ENCODE assay signal across 20 cellular contexts in genomic region chr6:147267658-147268057, GRCh38.
DNase-seq lines count a peak whose midpoint lies in the region; ATAC-seq and TF ChIP-seq lines count a peak whose summit lies in the region.
"Had no signal": no experiment of that assay in that cellular context is flagged by ENCODE, and none has a peak within 500 bp of the region (broad histone marks: within the 10 kb centered on the region; RNA-seq: fewer than 3 reads in every experiment).

No MANE protein-coding gene starts in this region.

- CTCF ChIA-PET in activated CD8-positive, alpha-beta T cell treated with anti-CD3 and anti-CD28 coated beads for 36 hours (lab: Charles Lee) = no interaction called here
- CTCF ChIA-PET in activated CD8-positive, alpha-beta T cell treated with anti-CD3 and anti-CD28 coated beads, Interleukin-2, amount 10 ng/mL, durations not matched to agents 7 days and 5 days (lab: Charles Lee) = no interaction called here

- H3K4me3 Mint-ChIP-seq in activated CD8-positive, alpha-beta T cell treated with anti-CD3 and anti-CD28 coated beads for 36 hours = no peak overlapping the region
- no peak overlapping the region for H3K4me3 Mint-ChIP-seq in activated CD8-positive, alpha-beta T cell treated with anti-CD3 and anti-CD28 coated beads, Interleukin-2, amount 10 ng/mL, durations not matched to agents 7 days and 5 days
- H3K4me3 Mint-ChIP-seq in natural killer cell treated with Interleukin-12 subunit alpha and Interleukin-12 subunit beta and Interleukin-15 and Interleukin-18, amount 100 ng/mL, for 72 hours = peak overlapping the region; percentile 66
- no peak overlapping the region for H3K4me3 Mint-ChIP-seq in natural killer cell
- H3K4me3 Mint-ChIP-seq in dendritic cell treated with granulocyte-macrophage colony-stimulating factor and Interleukin-4, amounts not matched to agents 40 ng/mL and 50 ng/mL, for 4 days = no peak overlapping the region
- H3K4me3 Mint-ChIP-seq in stimulated activated effector memory CD8-positive, alpha-beta T cell treated with anti-CD3 and anti-CD28 coated beads, Interleukin-12 subunit alpha, Interleukin-12 subunit beta, amount 100 ng/mL, for 72 hours = no peak overlapping the region
- H3K4me3 Mint-ChIP-seq: B cell, CD14-positive monocyte, GM23338 had no signal

- TF ChIP-seq POLR2A in GM18505 (IDR thresholded peaks at IDR 0.05; ENCODE audit: borderline replicate concordance, extremely low read depth, insufficient read depth, insufficient read length) = no peak

- peak overlapping the region; percentile 64 for H3K27ac Mint-ChIP-seq in activated CD8-positive, alpha-beta T cell treated with anti-CD3 and anti-CD28 coated beads for 36 hours
- no peak overlapping the region for H3K27ac Mint-ChIP-seq in activated CD8-positive, alpha-beta T cell treated with anti-CD3 and anti-CD28 coated beads, Interleukin-2, amount 10 ng/mL, durations not matched to agents 7 days and 5 days
- peak overlapping the region; percentile 92 to 99 for H3K27ac Mint-ChIP-seq in natural killer cell treated with Interleukin-12 subunit alpha and Interleukin-12 subunit beta and Interleukin-15 and Interleukin-18, amount 100 ng/mL, for 72 hours
- no peak overlapping the region for H3K27ac Mint-ChIP-seq in natural killer cell
- peak overlapping the region; percentile 7 for H3K27ac Mint-ChIP-seq in dendritic cell treated with granulocyte-macrophage colony-stimulating factor and Interleukin-4, amounts not matched to agents 40 ng/mL and 50 ng/mL, for 4 days
- peak overlapping the region; percentile 92 for H3K27ac Mint-ChIP-seq in stimulated activated effector memory CD8-positive, alpha-beta T cell treated with anti-CD3 and anti-CD28 coated beads, Interleukin-12 subunit alpha, Interleukin-12 subunit beta, amount 100 ng/mL, for 72 hours
- H3K27ac Mint-ChIP-seq: B cell, GM23338 had no signal

- ATAC-seq in activated CD8-positive, alpha-beta T cell treated with anti-CD3 and anti-CD28 coated beads for 36 hours = no peak
- ATAC-seq in activated CD8-positive, alpha-beta T cell treated with anti-CD3 and anti-CD28 coated beads, Interleukin-2, amount 10 ng/mL, durations not matched to agents 7 days and 5 days = no peak
- ATAC-seq in natural killer cell treated with Interleukin-12 subunit alpha and Interleukin-12 subunit beta and Interleukin-15 and Interleukin-18, amount 100 ng/mL, for 72 hours = peak in 1 of 2 donors; percentile 16
- no peak for ATAC-seq in natural killer cell
- no peak for ATAC-seq in stimulated activated effector memory CD8-positive, alpha-beta T cell treated with anti-CD3 and anti-CD28 coated beads, Interleukin-12 subunit alpha, Interleukin-12 subunit beta, amount 100 ng/mL, for 72 hours
- no peak for ATAC-seq in GM18505 (IDR thresholded peaks at IDR 0.05; ENCODE audit: unreplicated experiment)
- ATAC-seq: GM23338 had no signal

- peaks cover 14% of the 10 kb centered on the region for H3K4me1 Mint-ChIP-seq in activated CD8-positive, alpha-beta T cell treated with anti-CD3 and anti-CD28 coated beads for 36 hours (ENCODE audit: low read depth)
- no peaks in the 10 kb centered on the region for H3K4me1 Mint-ChIP-seq in activated CD8-positive, alpha-beta T cell treated with anti-CD3 and anti-CD28 coated beads, Interleukin-2, amount 10 ng/mL, durations not matched to agents 7 days and 5 days (ENCODE audit: low read depth)
- peaks cover 33 to 36% of the 10 kb centered on the region in 2 donors for H3K4me1 Mint-ChIP-seq in natural killer cell treated with Interleukin-12 subunit alpha and Interleukin-12 subunit beta and Interleukin-15 and Interleukin-18, amount 100 ng/mL, for 72 hours (ENCODE audit: low read depth in 2 of 2)
- H3K4me1 Mint-ChIP-seq in natural killer cell = peaks cover 7 to 10% of the 10 kb centered on the region in 2 donors
- H3K4me1 Mint-ChIP-seq in dendritic cell treated with granulocyte-macrophage colony-stimulating factor and Interleukin-4, amounts not matched to agents 40 ng/mL and 50 ng/mL, for 4 days (ENCODE audit: low read depth) = no peaks in the 10 kb centered on the region
- H3K4me1 Mint-ChIP-seq in stimulated activated effector memory CD8-positive, alpha-beta T cell treated with anti-CD3 and anti-CD28 coated beads, Interleukin-12 subunit alpha, Interleukin-12 subunit beta, amount 100 ng/mL, for 72 hours = peaks cover 22% of the 10 kb centered on the region
- H3K4me1 Mint-ChIP-seq: B cell, GM23338 had no signal

- POLR2A ChIA-PET in activated CD8-positive, alpha-beta T cell treated with anti-CD3 and anti-CD28 coated beads for 36 hours (lab: Charles Lee) = no interaction called here
- POLR2A ChIA-PET in activated CD8-positive, alpha-beta T cell treated with anti-CD3 and anti-CD28 coated beads, Interleukin-2, amount 10 ng/mL, durations not matched to agents 7 days and 5 days (lab: Charles Lee) = no interaction called here

- peaks cover 43% of the 10 kb centered on the region for H3K36me3 Mint-ChIP-seq in activated CD8-positive, alpha-beta T cell treated with anti-CD3 and anti-CD28 coated beads for 36 hours (ENCODE audit: low read depth)
- H3K36me3 Mint-ChIP-seq in activated CD8-positive, alpha-beta T cell treated with anti-CD3 and anti-CD28 coated beads, Interleukin-2, amount 10 ng/mL, durations not matched to agents 7 days and 5 days (ENCODE audit: low read depth) = peaks cover 38% of the 10 kb centered on the region
- H3K36me3 Mint-ChIP-seq in natural killer cell treated with Interleukin-12 subunit alpha and Interleukin-12 subunit beta and Interleukin-15 and Interleukin-18, amount 100 ng/mL, for 72 hours = peaks cover 51% of the 10 kb centered on the region
- peaks cover 37% of the 10 kb centered on the region for H3K36me3 Mint-ChIP-seq in natural killer cell
- peaks cover 70% of the 10 kb centered on the region for H3K36me3 Mint-ChIP-seq in dendritic cell treated with granulocyte-macrophage colony-stimulating factor and Interleukin-4, amounts not matched to agents 40 ng/mL and 50 ng/mL, for 4 days (ENCODE audit: low read depth)
- H3K36me3 Mint-ChIP-seq in stimulated activated effector memory CD8-positive, alpha-beta T cell treated with anti-CD3 and anti-CD28 coated beads, Interleukin-12 subunit alpha, Interleukin-12 subunit beta, amount 100 ng/mL, for 72 hours = peaks cover 86% of the 10 kb centered on the region

- intact Hi-C loops in activated CD8-positive, alpha-beta T cell treated with anti-CD3 and anti-CD28 coated beads for 36 hours (cut with micrococcal nuclease) = no loop called here
- intact Hi-C loops in natural killer cell (cut with micrococcal nuclease) (no loop called here), posterior cingulate gyrus (cut with DNase I) (no loop called here)
- intact Hi-C loops in dendritic cell treated with granulocyte-macrophage colony-stimulating factor and Interleukin-4, amounts not matched to agents 40 ng/mL and 50 ng/mL, for 4 days (cut with micrococcal nuclease) = no loop called here

- no peaks in the 10 kb centered on the region for H3K9me3 Mint-ChIP-seq in activated CD8-positive, alpha-beta T cell treated with anti-CD3 and anti-CD28 coated beads for 36 hours
- no peaks in the 10 kb centered on the region for H3K9me3 Mint-ChIP-seq in activated CD8-positive, alpha-beta T cell treated with anti-CD3 and anti-CD28 coated beads, Interleukin-2, amount 10 ng/mL, durations not matched to agents 7 days and 5 days (ENCODE audit: insufficient read depth)
- H3K9me3 Mint-ChIP-seq in natural killer cell treated with Interleukin-12 subunit alpha and Interleukin-12 subunit beta and Interleukin-15 and Interleukin-18, amount 100 ng/mL, for 72 hours = peaks cover 4% of the 10 kb centered on the region
- no peaks in the 10 kb centered on the region for H3K9me3 Mint-ChIP-seq in natural killer cell
- no peaks in the 10 kb centered on the region for H3K9me3 Mint-ChIP-seq in dendritic cell treated with granulocyte-macrophage colony-stimulating factor and Interleukin-4, amounts not matched to agents 40 ng/mL and 50 ng/mL, for 4 days
- H3K9me3 Mint-ChIP-seq in stimulated activated effector memory CD8-positive, alpha-beta T cell treated with anti-CD3 and anti-CD28 coated beads, Interleukin-12 subunit alpha, Interleukin-12 subunit beta, amount 100 ng/mL, for 72 hours = no peaks in the 10 kb centered on the region
- H3K9me3 Mint-ChIP-seq: GM23338 had no signal

- no peaks in the 10 kb centered on the region for H3K27me3 Mint-ChIP-seq in activated CD8-positive, alpha-beta T cell treated with anti-CD3 and anti-CD28 coated beads for 36 hours
- no peaks in the 10 kb centered on the region for H3K27me3 Mint-ChIP-seq in activated CD8-positive, alpha-beta T cell treated with anti-CD3 and anti-CD28 coated beads, Interleukin-2, amount 10 ng/mL, durations not matched to agents 7 days and 5 days (ENCODE audit: low read depth)
- H3K27me3 Mint-ChIP-seq in natural killer cell treated with Interleukin-12 subunit alpha and Interleukin-12 subunit beta and Interleukin-15 and Interleukin-18, amount 100 ng/mL, for 72 hours = no peaks in the 10 kb centered on the region
- H3K27me3 Mint-ChIP-seq in natural killer cell (ENCODE audit: low read depth in 2 of 2) = no peaks in the 10 kb centered on the region
- no peaks in the 10 kb centered on the region for H3K27me3 Mint-ChIP-seq in dendritic cell treated with granulocyte-macrophage colony-stimulating factor and Interleukin-4, amounts not matched to agents 40 ng/mL and 50 ng/mL, for 4 days
- H3K27me3 Mint-ChIP-seq: B cell had no signal

- no peak for DNase-seq in activated CD8-positive, alpha-beta T cell treated with anti-CD3 and anti-CD28 coated beads for 36 hours
- DNase-seq in activated CD8-positive, alpha-beta T cell treated with anti-CD3 and anti-CD28 coated beads, Interleukin-2, amount 10 ng/mL, durations not matched to agents 7 days and 5 days = no peak
- no peak for DNase-seq in natural killer cell treated with Interleukin-12 subunit alpha and Interleukin-12 subunit beta and Interleukin-15 and Interleukin-18, amount 100 ng/mL, for 72 hours (ENCODE audit: low spot score)
- DNase-seq in natural killer cell (no peak), posterior cingulate gyrus (no peak)
- DNase-seq in stimulated activated effector memory CD8-positive, alpha-beta T cell treated with anti-CD3 and anti-CD28 coated beads, Interleukin-12 subunit alpha, Interleukin-12 subunit beta, amount 100 ng/mL, for 72 hours (ENCODE audit: low spot score in 2 of 2) = no peak
- DNase-seq: KG1; NCI-H1105; NCI-H1694; NCI-H2081; NCI-H2171; NCI-H345; NCI-H524; NCI-H774; NK-92 treated with Interleukin-12 subunit alpha and Interleukin-12 subunit beta, amount 100 ng/mL, for 24 hours had no signal

- no peak for TF ChIP-seq CTCF in activated CD8-positive, alpha-beta T cell treated with anti-CD3 and anti-CD28 coated beads for 36 hours (IDR thresholded peaks at IDR 0.05)
- TF ChIP-seq CTCF in natural killer cell (IDR thresholded peaks at IDR 0.05) = no peak

Comparison
In these comparisons a context has a peak if more than half of its experiments do, and no peak if none do; other contexts are left out.
1. H3K27ac Mint-ChIP-seq: peak in activated CD8-positive, alpha-beta T cell treated with anti-CD3 and anti-CD28 coated beads for 36 hours (single experiment), natural killer cell treated with Interleukin-12 subunit alpha and Interleukin-12 subunit beta and Interleukin-15 and Interleukin-18, amount 100 ng/mL, for 72 hours (2 of 2), dendritic cell treated with granulocyte-macrophage colony-stimulating factor and Interleukin-4, amounts not matched to agents 40 ng/mL and 50 ng/mL, for 4 days (single experiment) and stimulated activated effector memory CD8-positive, alpha-beta T cell treated with anti-CD3 and anti-CD28 coated beads, Interleukin-12 subunit alpha, Interleukin-12 subunit beta, amount 100 ng/mL, for 72 hours (single experiment); none in activated CD8-positive, alpha-beta T cell treated with anti-CD3 and anti-CD28 coated beads, Interleukin-2, amount 10 ng/mL, durations not matched to agents 7 days and 5 days (single experiment) and natural killer cell (0 of 2).